ENCODE assay signal across 8 cellular contexts in the genomic region with DNA sequence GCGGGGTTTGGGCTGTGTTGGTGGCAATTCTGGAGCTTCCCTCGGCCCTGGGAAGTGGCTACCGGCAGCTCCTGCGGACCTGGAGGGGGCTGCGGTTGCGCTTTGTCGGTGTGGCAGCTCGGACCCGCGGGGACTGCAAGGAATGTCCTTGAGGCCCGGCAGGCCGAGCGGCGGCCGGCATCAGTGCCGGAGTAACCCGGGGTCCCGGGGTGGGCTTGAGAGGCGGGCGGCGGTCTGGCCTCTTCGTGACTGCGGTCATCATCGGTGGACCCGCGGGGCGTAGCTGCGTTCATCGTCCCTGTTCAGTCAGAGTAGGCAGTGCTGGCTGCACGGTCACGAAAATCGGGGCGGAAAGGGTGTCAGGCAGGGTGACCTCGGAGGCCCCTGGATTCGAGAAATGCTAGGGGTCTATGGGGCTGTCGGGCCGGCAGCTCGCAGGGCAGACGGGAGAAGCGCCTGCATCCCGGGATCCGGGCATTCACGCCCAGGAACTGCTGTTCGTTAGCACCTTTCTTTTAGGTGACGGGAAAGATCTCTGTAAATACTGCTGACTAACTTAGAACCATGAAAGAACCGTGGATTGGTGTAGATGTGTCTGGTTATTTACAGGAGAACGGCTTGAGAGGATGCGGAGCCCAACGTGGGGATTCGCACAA. TPM values are rescaled to one million over a fixed set of nuclear protein-coding genes. Genes with fewer than 3 reads are reported as not detected.
DNase-seq lines count a peak whose midpoint lies in the region; ATAC-seq, FAIRE-seq and TF ChIP-seq lines count a peak whose summit lies in the region.

No MANE protein-coding gene starts in this region.

- DNase-seq in OCI-M1 (lab: John Stamatoyannopoulos, UW) (peak; percentile 54), K562 (ENCODE audit: extremely low read depth in 1 of 4, low spot score in 3 of 4) (peak in 2 of 4 experiments; percentile 8 to 48), iPS-NIHi11 (ENCODE audit: low spot score) (peak; percentile 13), immature natural killer cell (no peak), NCI-H2107 (lab: John Stamatoyannopoulos, UW) (no peak)
- DNase-seq in stimulated activated CD4-positive, alpha-beta T cell treated with anti-CD3 and anti-CD28 coated beads, Interleukin-15, amount 100 ng/mL, for 24 hours: peak; percentile 60

- CTCF ChIA-PET in K562 (lab: Yijun Ruan, JAX; ENCODE audit: low intra/inter-chr PET ratio): no interaction called here

- no peaks in the 10 kb centered on the region for H3K27me3 ChIP-seq in BLaER1 treated with 17β-estradiol and CSF1 and Interleukin-3, amounts not matched to agents 10 nM and 100 nM
- H3K27me3 ChIP-seq in K562 (ENCODE audit: control insufficient read depth in 2 of 2, insufficient read depth in 2 of 2, low read length in 2 of 2): no peaks in the 10 kb centered on the region

- H2AFZ ChIP-seq in K562 (ENCODE audit: low read depth, low read length): 0 out of 2 replicates have a peak overlapping the region, but pooled peaks have one; percentile 23

- peaks cover 20 to 48% of the 10 kb centered on the region in 2 donors for H3K4me1 Mint-ChIP-seq in immature natural killer cell

- H3K9me3 Mint-ChIP-seq in immature natural killer cell: no peaks in the 10 kb centered on the region

- peaks cover 0 to 53% (median 50%) of the 10 kb centered on the region in 11 experiments; a peak in 18 of 22 replicates for H4K20me1 ChIP-seq in BLaER1 treated with 17β-estradiol and CSF1 and Interleukin-3, amounts not matched to agents 10 nM and 100 nM
- H4K20me1 ChIP-seq in K562 (replicated peaks; ENCODE audit: control insufficient read depth, insufficient read depth, low read length): peaks cover 14% of the 10 kb centered on the region

- H3K36me3 Mint-ChIP-seq in immature natural killer cell: no peaks in the 10 kb centered on the region

- no peak for TF ChIP-seq POLR2A in K562 (conservative IDR thresholded peaks at IDR 0.05)

- H3K27ac ChIP-seq in BLaER1 treated with 17β-estradiol and CSF1 and Interleukin-3, amounts not matched to agents 10 nM and 100 nM: peak overlapping the region; percentile 48 to 84 (median 80); a peak in 21 of 22 replicates
- H3K27ac ChIP-seq in K562 (ENCODE audit: extremely low read depth, low read depth, low read length): peak overlapping the region; percentile 82

- peaks cover 12 to 35% (median 21%) of the 10 kb centered on the region in 10 experiments for H3K4me1 ChIP-seq in BLaER1 treated with 17β-estradiol and CSF1 and Interleukin-3, amounts not matched to agents 10 nM and 100 nM
- H3K4me1 ChIP-seq in K562 (replicated peaks in 1 of 2; ENCODE audit: control insufficient read depth in 2 of 2, insufficient read depth in 2 of 2, low read length in 2 of 2): peaks cover 13 to 14% of the 10 kb centered on the region in 2 experiments; a peak in 3 of 5 replicates

- H3K4me3 Mint-ChIP-seq in immature natural killer cell: no peak overlapping the region

- ATAC-seq in GM21447 (IDR thresholded peaks at IDR 0.05; ENCODE audit: unreplicated experiment) (peak; percentile 0), K562 (peak; percentile 37)

- H3K36me3 ChIP-seq in BLaER1 treated with 17β-estradiol and CSF1 and Interleukin-3, amounts not matched to agents 10 nM and 100 nM: peaks cover 0 to 27% (median 12%) of the 10 kb centered on the region in 11 experiments; a peak in 16 of 22 replicates
- H3K36me3 ChIP-seq in K562 (ENCODE audit: control insufficient read depth, insufficient read depth, low read length): peaks cover 41% of the 10 kb centered on the region

- H3K4me3 ChIP-seq in BLaER1 treated with 17β-estradiol and CSF1 and Interleukin-3, amounts not matched to agents 10 nM and 100 nM: peak overlapping the region; percentile 85 to 97 (median 91)
- H3K4me3 ChIP-seq in K562: peak overlapping the region; percentile 96

- peak overlapping the region in 2 of 6 donors; percentile 73 to 85 for H3K27ac Mint-ChIP-seq in immature natural killer cell

- H3K9ac ChIP-seq in BLaER1 treated with 17β-estradiol and CSF1 and Interleukin-3, amounts not matched to agents 10 nM and 100 nM: peak overlapping the region; percentile 77 to 92 (median 86)
- H3K9ac ChIP-seq in K562 (ENCODE audit: insufficient read depth in 1 of 2, low read depth in 2 of 2, low read length in 2 of 2): peak overlapping the region; percentile 81 to 99

- POLR2A ChIA-PET in K562 (lab: Yijun Ruan, JAX): interaction anchor here (0.6 to 1.7 kb wide), 8 partner anchors 14 to 1065 kb away, joined by 3 to 7 read pairs (median 4); no protein-coding TSS in a partner anchor

- peaks cover 0 to 3% (median 0%) of the 10 kb centered on the region in 3 donors for H3K27me3 Mint-ChIP-seq in immature natural killer cell (ENCODE audit: low read depth in 3 of 3)

- under 1% methylated on average over 38 of the region's 50 CpGs for WGBS in K562 (ENCODE audit: insufficient coverage, low coverage, missing lambda C conversion rate)

- no TSS peak for BruUV-seq in K562 (replicated peaks; lab: Mats Ljungman, UMichigan)

- no peak for TF ChIP-seq CTCF in K562 (IDR thresholded peaks at IDR 0.05 in 2 of 3, conservative IDR thresholded peaks at IDR 0.05 in 1 of 3; ENCODE audit: insufficient read depth in 2 of 3, low read depth in 1 of 3, low read length in 3 of 3)

- peaks cover 0 to 14% (median 0%) of the 10 kb centered on the region in 11 experiments; a peak in 5 of 22 replicates for H3K9me3 ChIP-seq in BLaER1 treated with 17β-estradiol and CSF1 and Interleukin-3, amounts not matched to agents 10 nM and 100 nM (replicated peaks in 1 of 11)
- no peaks in the 10 kb centered on the region for H3K9me3 ChIP-seq in K562 (replicated peaks; ENCODE audit: control insufficient read depth, insufficient read depth, low read depth, low read length)

- peaks cover 54% of the 10 kb centered on the region for H3K79me2 ChIP-seq in K562 (ENCODE audit: control insufficient read depth, insufficient read depth, low read length)

- FAIRE-seq in K562 (lab: Jason Lieb, UNC): no peak

- H3K4me2 ChIP-seq in BLaER1 treated with 17β-estradiol and CSF1 and Interleukin-3, amounts not matched to agents 10 nM and 100 nM: peak overlapping the region; percentile 83 to 97 (median 90)
- peak overlapping the region; percentile 97 for H3K4me2 ChIP-seq in K562 (ENCODE audit: insufficient read depth, low read length)

- TF ChIP-seq RAD21 in K562 (CRISPR knock-in tag; conservative IDR thresholded peaks at IDR 0.05 in 1 of 2, IDR thresholded peaks at IDR 0.05 in 1 of 2): no peak

- in situ Hi-C loops in K562 (cut with MboI): no loop called here

- TF ChIP-seq EP300 in K562 (IDR thresholded peaks at IDR 0.05; ENCODE audit: low read length): no peak

- intact Hi-C loops in K562 (cut with micrococcal nuclease): loop anchor here (2.0 kb wide), 1 partner anchor 101 kb away; a partner anchor contains a TSS

- peaks cover 3% of the 10 kb centered on the region for H3K9me1 ChIP-seq in K562 (ENCODE audit: control insufficient read depth, insufficient read depth, low read length)

TF ChIP-seq in K562, 482 proteins besides CTCF, POLR2A, EP300 and RAD21 (continues in another document):
- TF ChIP-seq HNRNPLL (IDR thresholded peaks at IDR 0.05; ENCODE audit: low read depth, low read length, poor library complexity, severe bottlenecking): peak; percentile 32
- no peak for TF ChIP-seq ARNT (IDR thresholded peaks at IDR 0.05)
- TF ChIP-seq, protein P1, sequence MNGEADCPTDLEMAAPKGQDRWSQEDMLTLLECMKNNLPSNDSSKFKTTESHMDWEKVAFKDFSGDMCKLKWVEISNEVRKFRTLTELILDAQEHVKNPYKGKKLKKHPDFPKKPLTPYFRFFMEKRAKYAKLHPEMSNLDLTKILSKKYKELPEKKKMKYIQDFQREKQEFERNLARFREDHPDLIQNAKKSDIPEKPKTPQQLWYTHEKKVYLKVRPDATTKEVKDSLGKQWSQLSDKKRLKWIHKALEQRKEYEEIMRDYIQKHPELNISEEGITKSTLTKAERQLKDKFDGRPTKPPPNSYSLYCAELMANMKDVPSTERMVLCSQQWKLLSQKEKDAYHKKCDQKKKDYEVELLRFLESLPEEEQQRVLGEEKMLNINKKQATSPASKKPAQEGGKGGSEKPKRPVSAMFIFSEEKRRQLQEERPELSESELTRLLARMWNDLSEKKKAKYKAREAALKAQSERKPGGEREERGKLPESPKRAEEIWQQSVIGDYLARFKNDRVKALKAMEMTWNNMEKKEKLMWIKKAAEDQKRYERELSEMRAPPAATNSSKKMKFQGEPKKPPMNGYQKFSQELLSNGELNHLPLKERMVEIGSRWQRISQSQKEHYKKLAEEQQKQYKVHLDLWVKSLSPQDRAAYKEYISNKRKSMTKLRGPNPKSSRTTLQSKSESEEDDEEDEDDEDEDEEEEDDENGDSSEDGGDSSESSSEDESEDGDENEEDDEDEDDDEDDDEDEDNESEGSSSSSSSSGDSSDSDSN (IDR thresholded peaks at IDR 0.05; ENCODE audit: borderline replicate concordance in 1 of 2, low read depth in 2 of 2, low read length in 2 of 2): 0 out of 4 replicates have a peak, but pooled peaks of 1 of the 2 experiments have one; percentile 13
- TF ChIP-seq ZNF584 (CRISPR knock-in tag; IDR thresholded peaks at IDR 0.05; ENCODE audit: low read depth): no peak
- TF ChIP-seq SAP30 (IDR thresholded peaks at IDR 0.05; ENCODE audit: borderline replicate concordance, insufficient read depth, low read depth, low read length, poor library complexity, severe bottlenecking): peak; percentile 81
- TF ChIP-seq HNRNPK (IDR thresholded peaks at IDR 0.05; ENCODE audit: low read depth, low read length, poor library complexity, severe bottlenecking): no peak
- TF ChIP-seq SREBF2 (CRISPR knock-in tag; IDR thresholded peaks at IDR 0.05): no peak

RNA-seq across cellular contexts. Expression of a gene that starts 0.5 kb away (rescaled TPM):
- 482 and 1,074 TPM in 2 replicates for total RNA-seq in K562 (2011; cell fraction: chromatin; rRNA removed; ENCODE audit: low replicate concordance)
- 267 and 350 TPM in 2 replicates for total RNA-seq in K562 (2011; cell fraction: nucleolus; rRNA removed)
- 431 and 468 TPM in 2 replicates for total RNA-seq in K562 (2011; cell fraction: nucleoplasm; rRNA removed)
- 47.3 and 55.5 TPM in 2 replicates for total RNA-seq in K562 (2014; rRNA removed)
- 95.4 and 111 TPM in 2 replicates for total RNA-seq in K562 (2014; rRNA removed; fragmentation: Illumina TruSeq; extraction: Trizol)
- total RNA-seq in K562 (2015; rRNA removed; fragmentation: Illumina TruSeq; extraction: Trizol): 53.3 and 61.5 TPM in 2 replicates
- total RNA-seq in K562 (2021): 87.4 and 90.8 TPM in 2 replicates
- polyA plus RNA-seq in K562 (2011; rRNA removed): 155 and 159 TPM in 2 replicates
- polyA plus RNA-seq in K562 (2011; cell fraction: cytosol; rRNA removed): 22.5 and 77.8 TPM in 2 replicates
- polyA plus RNA-seq in K562 (2011; cell fraction: nucleus; rRNA removed): 167 and 305 TPM in 2 replicates
- 33.3 and 102 TPM in 2 replicates for polyA plus RNA-seq in K562 (2012)
- polyA plus RNA-seq in K562 (2014; fragmentation: Illumina TruSeq; extraction: Trizol): 62.6 and 66.9 TPM in 2 replicates
- 10 to 100 TPM; 29.5 to 58.5 TPM for polyA plus RNA-seq in K562 (2014; fragmentation: Nextera tagmentation; extraction: Ambion mirVana)
- 46.8 and 49.4 TPM in 2 replicates for polyA plus RNA-seq in K562 (2014; rRNA removed)
- polyA minus RNA-seq in K562 (2011; rRNA and poly(A)+ RNA removed): 375 and 488 TPM in 2 replicates
- polyA minus RNA-seq in K562 (2011; cell fraction: cytosol; rRNA and poly(A)+ RNA removed): 79.6 and 89.1 TPM in 2 replicates
- 154 and 346 TPM in 2 replicates for polyA minus RNA-seq in K562 (2011; cell fraction: nucleus; rRNA and poly(A)+ RNA removed)
- polyA plus RNA-seq in immature natural killer cell: 10 to 100 TPM in 2 of 3 donors, 1 to 10 TPM in 1; 9.6 to 18.4 (median 11.2) TPM

Comparison
In these comparisons a context has a peak if more than half of its experiments do, and no peak if none do; other contexts are left out.
1. DNase-seq: peak in OCI-M1 (single experiment), iPS-NIHi11 (single experiment) and stimulated activated CD4-positive, alpha-beta T cell treated with anti-CD3 and anti-CD28 coated beads, Interleukin-15, amount 100 ng/mL, for 24 hours (single experiment); none in immature natural killer cell (0 of 3) and NCI-H2107 (single experiment).